In the genomic region with DNA sequence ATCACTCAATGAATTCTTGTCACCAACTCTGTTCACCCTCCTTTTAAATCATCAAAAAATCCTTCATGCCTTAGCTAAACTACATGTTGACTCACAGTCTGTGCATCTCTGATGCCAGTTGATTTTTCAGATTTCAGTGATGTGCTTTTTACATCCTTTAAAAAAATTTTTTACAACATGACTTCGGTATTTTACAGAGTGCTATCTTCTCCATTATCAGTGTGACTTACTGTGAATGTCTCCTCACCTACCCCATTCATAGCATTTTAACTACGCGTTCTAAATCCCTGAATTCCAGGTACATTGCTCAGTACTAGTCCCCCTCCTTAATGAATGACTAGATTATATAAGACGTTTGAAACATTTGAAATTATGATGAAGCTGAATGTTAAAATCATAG, we compare ENCODE assay signal across 21 cellular contexts.
DNase-seq lines count a peak whose midpoint lies in the region; ATAC-seq and TF ChIP-seq lines count a peak whose summit lies in the region.
"Had no signal": no experiment of that assay in that cellular context is flagged by ENCODE, and none has a peak within 500 bp of the region (broad histone marks: within the 10 kb centered on the region; RNA-seq: fewer than 3 reads in every experiment).

No MANE protein-coding gene starts in this region.

- H4K5ac ChIP-seq in mesendoderm (ENCODE audit: low read length), result no peak overlapping the region

- no peak for ATAC-seq in GM19452 (IDR thresholded peaks at IDR 0.05; ENCODE audit: unreplicated experiment)
- no peak for ATAC-seq in foreskin keratinocyte
- ATAC-seq in GM18909 (IDR thresholded peaks at IDR 0.05; ENCODE audit: poor library complexity, unreplicated experiment), result no peak
- ATAC-seq: HCT116 had no signal

- no peak overlapping the region for H2AK5ac ChIP-seq in mesendoderm (ENCODE audit: low read length)

- H3K9ac ChIP-seq in mesendoderm (ENCODE audit: low read length), result no peak overlapping the region

- peaks cover 3% of the 10 kb centered on the region for H3K4me1 ChIP-seq in mesendoderm (ENCODE audit: control insufficient read depth, low read depth, low read length)
- H3K4me1 ChIP-seq in foreskin keratinocyte, result no peaks in the 10 kb centered on the region

- H3K56ac ChIP-seq in mesendoderm (ENCODE audit: low read length), result no peak overlapping the region

- no peak overlapping the region for H2BK15ac ChIP-seq in mesendoderm (replicated peaks; ENCODE audit: low read depth)

- TF ChIP-seq CTCF in foreskin keratinocyte (conservative IDR thresholded peaks at IDR 0.05), result no peak

- no CpG with 5 or more reads among the region's 4 CpGs for WGBS in mesendoderm (ENCODE audit: extremely low coverage, insufficient coverage, low lambda C conversion rate)

- H3K79me2 ChIP-seq in mesendoderm (ENCODE audit: control insufficient read depth, insufficient read depth, low read length), result no peaks in the 10 kb centered on the region

- H2BK5ac ChIP-seq in mesendoderm (ENCODE audit: low read length), result peak overlapping the region; percentile 86

- H3K18ac ChIP-seq in mesendoderm (ENCODE audit: low read length), result peak overlapping the region; percentile 3

- H3K4me3 ChIP-seq in mesendoderm (ENCODE audit: low read length), result no peak overlapping the region

- H3K4me2 ChIP-seq in mesendoderm (ENCODE audit: low read length), result no peak overlapping the region

- no peak overlapping the region for H3K23ac ChIP-seq in mesendoderm (ENCODE audit: low read length)

- DNase-seq in EL (peak; percentile 38), NCI-H226 (peak; percentile 88), mesendoderm (peak; percentile 67), putamen (ENCODE audit: low spot score) (peak; percentile 1), foreskin keratinocyte (no peak)
- DNase-seq: CD8-positive, alpha-beta memory T cell; DMS153; DND-41; NCI-H1105 treated with DMSO at 0.1 percent for 48 hours; NCI-H146; NCI-H1930; NCI-H2107; NCI-H446; NCI-H524 treated with DMSO at 0.1 percent for 48 hours; NCI-H774; NK-92 treated with Interleukin-12 subunit alpha and Interleukin-12 subunit beta, amount 100 ng/mL, for 24 hours; RPMI8226; SHP77 had no signal

- no peak overlapping the region for H3K4ac ChIP-seq in mesendoderm (ENCODE audit: low read depth, low read length)

- H3K27me3 ChIP-seq in mesendoderm (ENCODE audit: insufficient read depth, low read length, poor library complexity) (no peaks in the 10 kb centered on the region), foreskin keratinocyte (peaks cover 2% of the 10 kb centered on the region)

- H4K8ac ChIP-seq in mesendoderm (ENCODE audit: low read depth, low read length), result no peak overlapping the region

- no peaks in the 10 kb centered on the region for H3K79me1 ChIP-seq in mesendoderm (ENCODE audit: low read length)

- no peak overlapping the region for H2BK120ac ChIP-seq in mesendoderm (ENCODE audit: low read depth, low read length)

- no peak overlapping the region for H3K27ac ChIP-seq in mesendoderm (ENCODE audit: low read depth, low read length)
- no peak overlapping the region for H3K27ac ChIP-seq in foreskin keratinocyte

- H3K36me3 ChIP-seq in mesendoderm (ENCODE audit: control insufficient read depth, insufficient read depth, low read length), result no peaks in the 10 kb centered on the region

Comparison
In these comparisons a context has a peak if more than half of its experiments do, and no peak if none do; other contexts are left out.
1. DNase-seq: peak in EL (single experiment), NCI-H226 (single experiment), mesendoderm (single experiment) and putamen (single experiment); none in foreskin keratinocyte (0 of 2).